In genomic region chrX:68677998-68678397, GRCh38 we compare ENCODE assay signal across 31 cellular contexts.
"Had no signal": no experiment of that assay in that cellular context is flagged by ENCODE, and none has a peak within 500 bp of the region (broad histone marks: within the 10 kb centered on the region; RNA-seq: fewer than 3 reads in every experiment).

No MANE protein-coding gene starts in this region.

- H3K27ac ChIP-seq: esophagus muscularis mucosa, foreskin keratinocyte, heart right ventricle, left lung, lower lobe of right lung, ovary, stomach, thyroid gland, upper lobe of right lung had no signal

- H3K4me3 Mint-ChIP-seq: activated CD4-positive, alpha-beta T cell treated with anti-CD3 and anti-CD28 coated beads, Interleukin-2, amount 10 ng/mL, durations not matched to agents 7 days and 5 days; activated CD8-positive, alpha-beta T cell treated with anti-CD3 and anti-CD28 coated beads for 36 hours; activated T-cell treated with anti-CD3 and anti-CD28 coated beads, Interleukin-2, amount 50 U/mL, for 4 hours; activated T-helper 17 cell treated with anti-CD3 and anti-CD28 coated beads, Interleukin-2, amount 50 U/mL, for 72 hours; endodermal cell; stimulated activated naive B cell treated with anti-CD40 and anti-IgM and Interleukin-4, amounts not matched to agents 10 μg/mL and 1 μg/mL and 100 μg/mL, for 72 hours; T-helper 1 cell treated with Interleukin-12 subunit alpha and Interleukin-12 subunit beta and Interleukin-4 antibody, amounts not matched to agents 30 μg/mL and 1 μg/mL, for 36 hours had no signal

- H3K27me3 Mint-ChIP-seq: activated CD4-positive, alpha-beta T cell treated with anti-CD3 and anti-CD28 coated beads, Interleukin-2, amount 10 ng/mL, durations not matched to agents 7 days and 5 days; activated T-helper 17 cell treated with anti-CD3 and anti-CD28 coated beads, Interleukin-2, amount 50 U/mL, for 72 hours had no signal

- H3K9me3 Mint-ChIP-seq: activated CD4-positive, alpha-beta T cell treated with anti-CD3 and anti-CD28 coated beads, Interleukin-2, amount 10 ng/mL, durations not matched to agents 7 days and 5 days; activated CD8-positive, alpha-beta T cell treated with anti-CD3 and anti-CD28 coated beads for 36 hours; activated T-cell treated with anti-CD3 and anti-CD28 coated beads, Interleukin-2, amount 50 U/mL, for 4 hours; activated T-helper 17 cell treated with anti-CD3 and anti-CD28 coated beads, Interleukin-2, amount 50 U/mL, for 72 hours; stimulated activated naive B cell treated with anti-CD40 and anti-IgM and Interleukin-4, amounts not matched to agents 10 μg/mL and 1 μg/mL and 100 μg/mL, for 72 hours; T-helper 1 cell treated with Interleukin-12 subunit alpha and Interleukin-12 subunit beta and Interleukin-4 antibody, amounts not matched to agents 30 μg/mL and 1 μg/mL, for 36 hours had no signal

- DNase-seq: activated CD4-positive, alpha-beta T cell treated with anti-CD3 and anti-CD28 coated beads for 1 hour; activated CD4-positive, alpha-beta T cell treated with anti-CD3 and anti-CD28 coated beads, Interleukin-2, amount 10 ng/mL, durations not matched to agents 7 days and 5 days; activated CD8-positive, alpha-beta T cell treated with anti-CD3 and anti-CD28 coated beads for 36 hours; activated gamma-delta T cell treated with Interleukin-2 at 50 U/mL for 16 hours; activated naive CD4-positive, alpha-beta T cell treated with anti-CD3 and anti-CD28 coated beads, Interleukin-2, amount 50 U/mL, for 16 hours; activated T-cell treated with anti-CD3 and anti-CD28 coated beads, Interleukin-2, amount 50 U/mL, for 4 hours; amniotic stem cell; caudate nucleus; cortex of kidney; endodermal cell; foreskin keratinocyte; heart right ventricle; kidney glomerular epithelial cell; left lung; lower lobe of right lung; mesenchymal stem cell; mucosa of descending colon; ovary; retina; stimulated activated CD4-positive, alpha-beta T cell treated with anti-CD3 and anti-CD28 coated beads, Interleukin-1b, Interleukin-23, amount 100 ng/mL, for 48 hours; stimulated activated naive B cell treated with anti-CD40 and anti-IgM and Interleukin-4, amounts not matched to agents 10 μg/mL and 1 μg/mL and 100 μg/mL, for 72 hours; stomach; T-helper 9 cell; thyroid gland; upper lobe of right lung had no signal

- H3K27me3 ChIP-seq: esophagus muscularis mucosa, foreskin keratinocyte, left lung, ovary, thyroid gland, upper lobe of right lung had no signal

- H3K27ac Mint-ChIP-seq: activated CD4-positive, alpha-beta T cell treated with anti-CD3 and anti-CD28 coated beads, Interleukin-2, amount 10 ng/mL, durations not matched to agents 7 days and 5 days; activated CD8-positive, alpha-beta T cell treated with anti-CD3 and anti-CD28 coated beads for 36 hours; activated T-helper 17 cell treated with anti-CD3 and anti-CD28 coated beads, Interleukin-2, amount 50 U/mL, for 72 hours; endodermal cell; progenitor cell of endocrine pancreas; stimulated activated naive B cell treated with anti-CD40 and anti-IgM and Interleukin-4, amounts not matched to agents 10 μg/mL and 1 μg/mL and 100 μg/mL, for 72 hours; T-helper 1 cell treated with Interleukin-12 subunit alpha and Interleukin-12 subunit beta and Interleukin-4 antibody, amounts not matched to agents 30 μg/mL and 1 μg/mL, for 36 hours had no signal

- H3K4me2 ChIP-seq: smooth muscle cell had no signal

- H3K4me1 Mint-ChIP-seq: activated CD4-positive, alpha-beta T cell treated with anti-CD3 and anti-CD28 coated beads, Interleukin-2, amount 10 ng/mL, durations not matched to agents 7 days and 5 days; activated T-helper 17 cell treated with anti-CD3 and anti-CD28 coated beads, Interleukin-2, amount 50 U/mL, for 72 hours; stimulated activated naive B cell treated with anti-CD40 and anti-IgM and Interleukin-4, amounts not matched to agents 10 μg/mL and 1 μg/mL and 100 μg/mL, for 72 hours had no signal

- ATAC-seq: activated CD8-positive, alpha-beta T cell treated with anti-CD3 and anti-CD28 coated beads for 36 hours; activated T-cell treated with anti-CD3 and anti-CD28 coated beads, Interleukin-2, amount 50 U/mL, for 4 hours; activated T-helper 17 cell treated with anti-CD3 and anti-CD28 coated beads, Interleukin-2, amount 50 U/mL, for 72 hours; foreskin keratinocyte; heart right ventricle; left lung; lower lobe of right lung; mucosa of descending colon; sciatic nerve; stimulated activated naive B cell treated with anti-CD40 and anti-IgM and Interleukin-4, amounts not matched to agents 10 μg/mL and 1 μg/mL and 100 μg/mL, for 72 hours; upper lobe of right lung had no signal

- H3K36me3 Mint-ChIP-seq: stimulated activated naive B cell treated with anti-CD40 and anti-IgM and Interleukin-4, amounts not matched to agents 10 μg/mL and 1 μg/mL and 100 μg/mL, for 72 hours had no signal

- H3K9me3 ChIP-seq: esophagus muscularis mucosa, heart right ventricle, left lung, lower lobe of right lung, mucosa of descending colon, ovary, stomach, thyroid gland, upper lobe of right lung had no signal

- H3K4me1 ChIP-seq: foreskin keratinocyte, left lung, lower lobe of right lung, stomach, thyroid gland, upper lobe of right lung had no signal

- H3K36me3 ChIP-seq: esophagus muscularis mucosa, heart right ventricle, left lung, lower lobe of right lung, ovary, stomach, thyroid gland, upper lobe of right lung had no signal

- H3K4me3 ChIP-seq: esophagus muscularis mucosa, heart right ventricle, left lung, lower lobe of right lung, mucosa of descending colon, ovary, smooth muscle cell, stomach, thyroid gland, upper lobe of right lung had no signal
